9 cellular contexts compared by ENCODE assay signal in genomic region chr7:1059200-1060091, GRCh38. TPM values are rescaled to one million over a fixed set of nuclear protein-coding genes. Genes with fewer than 3 reads are reported as not detected.
DNase-seq lines count a peak whose midpoint lies in the region; ATAC-seq and TF ChIP-seq lines count a peak whose summit lies in the region.
"Had no signal": no experiment of that assay in that cellular context is flagged by ENCODE, and none has a peak within 500 bp of the region (broad histone marks: within the 10 kb centered on the region; RNA-seq: fewer than 3 reads in every experiment).

No MANE protein-coding gene starts in this region.

- POLR2A ChIA-PET in activated CD4-positive, alpha-beta memory T cell treated with anti-CD3 and anti-CD28 coated beads, Interleukin-2, amount 10 ng/mL, durations not matched to agents 7 days and 5 days (lab: Charles Lee), result interaction anchor here (1.3 to 1.6 kb wide), 2 partner anchors 13 to 31 kb away, joined by 4 to 10 read pairs; no protein-coding TSS in a partner anchor

- peak; percentile 42 for ATAC-seq in activated naive CD8-positive, alpha-beta T cell treated with anti-CD3 and anti-CD28 coated beads, Interleukin-2, amount 50 U/mL, for 24 hours
- ATAC-seq in GM19467 (IDR thresholded peaks at IDR 0.05; ENCODE audit: unreplicated experiment), result no peak

- peaks cover 16% of the 10 kb centered on the region for H3K4me1 Mint-ChIP-seq in activated naive CD8-positive, alpha-beta T cell treated with anti-CD3 and anti-CD28 coated beads, Interleukin-2, amount 50 U/mL, for 24 hours
- H3K4me1 Mint-ChIP-seq in activated naive CD8-positive, alpha-beta T cell treated with anti-CD3 and anti-CD28 coated beads for 36 hours, result peaks cover 11% of the 10 kb centered on the region
- peaks cover 26% of the 10 kb centered on the region for H3K4me1 Mint-ChIP-seq in activated CD4-positive, alpha-beta memory T cell treated with anti-CD3 and anti-CD28 coated beads, Interleukin-2, amount 10 ng/mL, durations not matched to agents 7 days and 5 days

- no peak for TF ChIP-seq POLR2A in tibial nerve (IDR thresholded peaks at IDR 0.05)

- no peak overlapping the region for H3K4me3 Mint-ChIP-seq in activated naive CD8-positive, alpha-beta T cell treated with anti-CD3 and anti-CD28 coated beads, Interleukin-2, amount 50 U/mL, for 24 hours
- H3K4me3 Mint-ChIP-seq in activated naive CD8-positive, alpha-beta T cell treated with anti-CD3 and anti-CD28 coated beads for 36 hours, result no peak overlapping the region
- H3K4me3 Mint-ChIP-seq in activated CD4-positive, alpha-beta memory T cell treated with anti-CD3 and anti-CD28 coated beads, Interleukin-2, amount 10 ng/mL, durations not matched to agents 7 days and 5 days, result no peak overlapping the region

- H3K4me3 ChIP-seq in iPS-18a (ENCODE audit: low read length) (peak overlapping the region; percentile 38), tibial nerve (peak overlapping the region in 1 of 4 donors; percentile 24)

- DNase-seq in activated naive CD8-positive, alpha-beta T cell treated with anti-CD3 and anti-CD28 coated beads, Interleukin-2, amount 50 U/mL, for 24 hours, result no peak
- DNase-seq in activated naive CD8-positive, alpha-beta T cell treated with anti-CD3 and anti-CD28 coated beads for 36 hours, result no peak
- DNase-seq in activated CD4-positive, alpha-beta memory T cell treated with anti-CD3 and anti-CD28 coated beads, Interleukin-2, amount 10 ng/mL, durations not matched to agents 7 days and 5 days, result no peak
- DNase-seq in tibial nerve (ENCODE audit: low spot score in 2 of 2) (peak in 1 of 2 donors; percentile 63), COLO668 (lab: John Stamatoyannopoulos, UW; ENCODE audit: unreplicated experiment) (no peak)
- no peak for DNase-seq in activated effector memory CD4-positive, alpha-beta T cell treated with anti-CD3 and anti-CD28 coated beads, Interleukin-2, amount 50 U/mL, for 16 hours

- no peak overlapping the region for H3K27ac ChIP-seq in iPS-18a (ENCODE audit: low read length)
- H3K27ac ChIP-seq in tibial nerve, result peak overlapping the region; percentile 79 to 98 (median 88)

- H3K27me3 ChIP-seq in iPS-18a (ENCODE audit: control insufficient read depth, insufficient read depth, low read length), result no peaks in the 10 kb centered on the region
- no peaks in the 10 kb centered on the region for H3K27me3 ChIP-seq in tibial nerve

- H3K9me3 Mint-ChIP-seq in activated naive CD8-positive, alpha-beta T cell treated with anti-CD3 and anti-CD28 coated beads, Interleukin-2, amount 50 U/mL, for 24 hours, result no peaks in the 10 kb centered on the region
- no peaks in the 10 kb centered on the region for H3K9me3 Mint-ChIP-seq in activated naive CD8-positive, alpha-beta T cell treated with anti-CD3 and anti-CD28 coated beads for 36 hours
- no peaks in the 10 kb centered on the region for H3K9me3 Mint-ChIP-seq in activated CD4-positive, alpha-beta memory T cell treated with anti-CD3 and anti-CD28 coated beads, Interleukin-2, amount 10 ng/mL, durations not matched to agents 7 days and 5 days

- no peaks in the 10 kb centered on the region for H3K36me3 Mint-ChIP-seq in activated naive CD8-positive, alpha-beta T cell treated with anti-CD3 and anti-CD28 coated beads, Interleukin-2, amount 50 U/mL, for 24 hours (ENCODE audit: low read depth)
- H3K36me3 Mint-ChIP-seq in activated naive CD8-positive, alpha-beta T cell treated with anti-CD3 and anti-CD28 coated beads for 36 hours, result peaks cover 2% of the 10 kb centered on the region
- peaks cover 7% of the 10 kb centered on the region for H3K36me3 Mint-ChIP-seq in activated CD4-positive, alpha-beta memory T cell treated with anti-CD3 and anti-CD28 coated beads, Interleukin-2, amount 10 ng/mL, durations not matched to agents 7 days and 5 days (ENCODE audit: low read depth)

- 28 to 32% methylated on average over 53 to 55 of the region's 55 CpGs for WGBS in tibial nerve, 2 donors

- peak in 1 of 2 donors; percentile 19 for TF ChIP-seq EP300 in tibial nerve (IDR thresholded peaks at IDR 0.05)

- H3K36me3 ChIP-seq in iPS-18a (ENCODE audit: control insufficient read depth, low read depth, low read length) (no peaks in the 10 kb centered on the region), tibial nerve (peaks cover 0 to 18% (median 2%) of the 10 kb centered on the region in 3 donors)

- peak in 1 of 5 experiments; percentile 3 for TF ChIP-seq CTCF in tibial nerve (IDR thresholded peaks at IDR 0.05)

- no peak overlapping the region for H3K9ac ChIP-seq in iPS-18a (ENCODE audit: low read length)

- H3K27ac Mint-ChIP-seq in activated naive CD8-positive, alpha-beta T cell treated with anti-CD3 and anti-CD28 coated beads, Interleukin-2, amount 50 U/mL, for 24 hours, result no peak overlapping the region
- H3K27ac Mint-ChIP-seq in activated naive CD8-positive, alpha-beta T cell treated with anti-CD3 and anti-CD28 coated beads for 36 hours, result no peak overlapping the region
- H3K27ac Mint-ChIP-seq in activated CD4-positive, alpha-beta memory T cell treated with anti-CD3 and anti-CD28 coated beads, Interleukin-2, amount 10 ng/mL, durations not matched to agents 7 days and 5 days, result peak overlapping the region; percentile 31

- CTCF ChIA-PET in activated CD4-positive, alpha-beta memory T cell treated with anti-CD3 and anti-CD28 coated beads, Interleukin-2, amount 10 ng/mL, durations not matched to agents 7 days and 5 days (lab: Charles Lee), result interaction anchor here (0.6 to 9.9 kb wide), 4 partner anchors 9 to 65 kb away, joined by 3 to 270 read pairs (median 8); partner anchors contain the start of gene GPR146

- H3K4me1 ChIP-seq in iPS-18a (ENCODE audit: control insufficient read depth, low read depth, low read length) (no peaks in the 10 kb centered on the region), tibial nerve (peaks cover 0 to 63% (median 33%) of the 10 kb centered on the region in 4 donors)
- H3K4me1 ChIP-seq: Caco-2 had no signal

- H3K9me3 ChIP-seq in iPS-18a (ENCODE audit: control insufficient read depth, low read depth, low read length) (no peaks in the 10 kb centered on the region), tibial nerve (no peaks in the 10 kb centered on the region)

- no peaks in the 10 kb centered on the region for H3K27me3 Mint-ChIP-seq in activated naive CD8-positive, alpha-beta T cell treated with anti-CD3 and anti-CD28 coated beads, Interleukin-2, amount 50 U/mL, for 24 hours
- no peaks in the 10 kb centered on the region for H3K27me3 Mint-ChIP-seq in activated naive CD8-positive, alpha-beta T cell treated with anti-CD3 and anti-CD28 coated beads for 36 hours
- H3K27me3 Mint-ChIP-seq in activated CD4-positive, alpha-beta memory T cell treated with anti-CD3 and anti-CD28 coated beads, Interleukin-2, amount 10 ng/mL, durations not matched to agents 7 days and 5 days, result peaks cover 1% of the 10 kb centered on the region

RNA-seq across cellular contexts. Expression of gene GPR146, which starts 15.1 kb away (rescaled TPM):
- 1 to 10 TPM; 2.4 to 2.8 TPM for total RNA-seq in activated naive CD8-positive, alpha-beta T cell treated with anti-CD3 and anti-CD28 coated beads for 36 hours
- total RNA-seq in activated CD4-positive, alpha-beta memory T cell treated with anti-CD3 and anti-CD28 coated beads, Interleukin-2, amount 10 ng/mL, durations not matched to agents 7 days and 5 days, result 10 to 100 TPM; 10.0 to 10.1 TPM
- 10 to 100 TPM; 27.8 to 91.8 (median 59.1) TPM for total RNA-seq in tibial nerve

RNA-seq across cellular contexts. Expression of gene GPER1, which starts 28.5 kb away (rescaled TPM):
- total RNA-seq in activated naive CD8-positive, alpha-beta T cell treated with anti-CD3 and anti-CD28 coated beads for 36 hours, result under 1 TPM; 0.14 to 0.37 TPM
- under 1 TPM in 1 of 2 experiments, not detected in 1; 0.15 TPM for total RNA-seq in activated CD4-positive, alpha-beta memory T cell treated with anti-CD3 and anti-CD28 coated beads, Interleukin-2, amount 10 ng/mL, durations not matched to agents 7 days and 5 days
- total RNA-seq in tibial nerve, result 10 to 100 TPM in 1 of 4 donors, 1 to 10 TPM in 3; 6.1 to 12.4 (median 8.7) TPM

Comparison
In these comparisons a context has a peak if more than half of its experiments do, and no peak if none do; other contexts are left out.
1. RNA of gene GPER1, which starts 28.5 kb away (total RNA-seq): 6.1 to 12.4 TPM in tibial nerve; 0.14 to 0.37 TPM in activated naive CD8-positive, alpha-beta T cell treated with anti-CD3 and anti-CD28 coated beads for 36 hours and 0.15 TPM in activated CD4-positive, alpha-beta memory T cell treated with anti-CD3 and anti-CD28 coated beads, Interleukin-2, amount 10 ng/mL, durations not matched to agents 7 days and 5 days; every median in the first group is over 4 times any median in the second.